Comparison of ENCODE assay signal across 27 cellular contexts in genomic region chr9:135437259-135437658, GRCh38.
"Had no signal": no experiment of that assay in that cellular context is flagged by ENCODE, and none has a peak within 500 bp of the region (broad histone marks: within the 10 kb centered on the region; RNA-seq: fewer than 3 reads in every experiment).

No MANE protein-coding gene starts in this region.

- FAIRE-seq: urothelium cell line had no signal

- ATAC-seq: stimulated activated effector memory CD8-positive, alpha-beta T cell treated with anti-CD3 and anti-CD28 coated beads, Interleukin-12 subunit alpha, Interleukin-12 subunit beta, amount 100 ng/mL, for 72 hours; stimulated activated memory B cell treated with anti-CD40 and anti-IgM and Interleukin-4, amounts not matched to agents 10 μg/mL and 1 μg/mL and 100 μg/mL, for 72 hours; stimulated activated naive B cell treated with anti-CD40 and anti-IgM and Interleukin-4, amounts not matched to agents 10 μg/mL and 1 μg/mL and 100 μg/mL, for 72 hours; stimulated activated naive CD8-positive, alpha-beta T cell treated with anti-CD3 and anti-CD28 coated beads, Interleukin-15, amount 100 ng/mL, for 72 hours; stimulated activated naive CD8-positive, alpha-beta T cell treated with anti-CD3 and anti-CD28 coated beads, Interleukin-15, Interleukin-2, amounts not matched to agents 100 U/mL and 50 U/mL, for 24 hours; upper lobe of right lung had no signal

- H3K4me3 ChIP-seq: stomach, suprapubic skin, testis, thoracic aorta, thyroid gland, tibial artery, tibial nerve, transverse colon, upper lobe of left lung, upper lobe of right lung, uterus, vagina had no signal

- DNase-seq: stimulated activated CD4-positive, alpha-beta T cell treated with anti-CD3 and anti-CD28 coated beads, Interleukin-2, amount 100 ng/mL, for 48 hours; stimulated activated CD4-positive, alpha-beta T cell treated with anti-CD3 and anti-CD28 coated beads, Interleukin-4, amount 100 ng/mL, for 1 hour; stimulated activated CD4-positive, alpha-beta T cell treated with anti-CD3 and anti-CD28 coated beads, Interleukin-4, amount 100 ng/mL, for 24 hours; stimulated activated CD4-positive, alpha-beta T cell treated with anti-CD3 and anti-CD28 coated beads, Interleukin-4, amount 100 ng/mL, for 4 hours; stimulated activated CD8-positive, alpha-beta memory T cell treated with anti-CD3 and anti-CD28 coated beads, Interleukin-4, amount 100 ng/mL, for 48 hours; stimulated activated naive B cell treated with anti-CD40 and anti-IgM and Interleukin-4, amounts not matched to agents 10 μg/mL and 1 μg/mL and 100 μg/mL, for 72 hours; stimulated activated naive CD4-positive, alpha-beta T cell; stimulated activated naive CD4-positive, alpha-beta T cell treated with Interleukin-2 at 50 U/mL for 16 hours; stimulated activated naive CD8-positive, alpha-beta T cell treated with anti-CD3 and anti-CD28 coated beads, Interleukin-15, amount 100 ng/mL, for 72 hours; stimulated activated naive CD8-positive, alpha-beta T cell treated with anti-CD3 and anti-CD28 coated beads, Interleukin-15, Interleukin-2, amounts not matched to agents 100 U/mL and 50 U/mL, for 24 hours; stomach; substantia nigra; testis; thyroid gland; tibial artery; transverse colon; trophoblast cell; upper lobe of left lung; upper lobe of right lung; uterus had no signal

- H3K27ac ChIP-seq: stomach, suprapubic skin, testis, thoracic aorta, thyroid gland, tibial artery, tibial nerve, transverse colon, upper lobe of left lung, upper lobe of right lung, uterus, vagina had no signal

- H3K9me3 ChIP-seq: testis, thoracic aorta, thyroid gland, tibial artery, transverse colon, upper lobe of right lung, vagina had no signal

- H3K4me1 ChIP-seq: suprapubic skin, tibial nerve, transverse colon, upper lobe of right lung, uterus, vagina had no signal

- H3K36me3 ChIP-seq: stomach, suprapubic skin, thoracic aorta, thyroid gland, tibial artery, tibial nerve, transverse colon, upper lobe of left lung, upper lobe of right lung, uterus, vagina had no signal

- H3K27me3 ChIP-seq: testis, thyroid gland, transverse colon, upper lobe of right lung, uterus, vagina had no signal
